8 cellular contexts compared by ENCODE assay signal in the genomic region with DNA sequence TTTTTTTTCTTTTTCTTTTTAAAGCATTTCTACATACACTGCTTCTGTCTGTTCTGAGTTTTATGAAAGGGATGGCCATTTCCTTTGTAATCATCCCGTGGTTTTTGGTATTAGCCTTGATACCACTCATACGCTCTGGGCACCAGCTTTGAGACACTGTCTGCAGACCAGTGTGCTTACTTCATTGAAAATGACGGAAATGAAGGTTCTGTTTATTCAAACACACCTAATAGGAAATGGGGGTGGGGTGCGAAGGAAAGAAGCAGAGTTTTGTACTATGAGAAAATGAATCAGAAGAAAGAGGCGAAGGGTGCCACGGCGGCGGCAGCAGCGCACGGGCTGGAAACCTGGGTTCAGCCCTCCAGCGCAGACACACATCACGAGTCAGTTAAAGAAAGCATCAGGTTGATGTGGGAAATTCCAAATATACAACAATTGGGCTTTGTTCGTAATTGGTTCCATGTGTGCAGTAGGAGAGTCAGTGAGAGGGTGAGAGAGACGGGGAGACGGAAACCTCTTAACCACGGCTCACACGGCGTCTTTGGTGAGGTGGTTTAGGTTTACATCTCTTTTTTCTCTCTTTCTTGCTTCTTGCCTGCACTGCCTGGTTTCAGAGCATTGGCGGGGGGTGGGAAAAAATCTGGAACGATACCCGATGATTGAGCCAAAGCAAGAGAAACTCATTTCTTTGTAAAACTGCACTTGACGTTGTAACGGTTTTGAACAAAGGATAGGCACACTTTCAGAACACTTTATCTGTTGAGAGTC.
DNase-seq lines count a peak whose midpoint lies in the region; ATAC-seq and TF ChIP-seq lines count a peak whose summit lies in the region.

No MANE protein-coding gene starts in this region.

- DNase-seq in NCI-H2171 treated with DMSO at 0.1 percent for 48 hours (lab: John Stamatoyannopoulos, UW): peak; percentile 47
- no peak for DNase-seq in NCI-H2171 (lab: John Stamatoyannopoulos, UW)
- DNase-seq in T-helper 1 cell: peak; percentile 31 to 84 (median 50)
- DNase-seq in ascending aorta (ENCODE audit: low spot score in 2 of 2): no peak
- peak; percentile 26 for DNase-seq in stimulated activated CD8-positive, alpha-beta memory T cell treated with anti-CD3 and anti-CD28 coated beads, Interleukin-7, amount 100 ng/mL, for 24 hours (ENCODE audit: low read depth)
- no peak for DNase-seq in NCI-H146 treated with DMSO at 0.1 percent for 48 hours (lab: John Stamatoyannopoulos, UW; ENCODE audit: unreplicated experiment)

- no peak for TF ChIP-seq CTCF in ascending aorta (IDR thresholded peaks at IDR 0.05)

- no peak overlapping the region for H3K27ac ChIP-seq in ascending aorta
- H3K27ac ChIP-seq in mesodermal cell (ENCODE audit: low read depth, low read length, severe bottlenecking): peak overlapping the region; percentile 93

- H3K9me3 ChIP-seq in ascending aorta (no peaks in the 10 kb centered on the region), mesodermal cell (ENCODE audit: control insufficient read depth, low read length) (no peaks in the 10 kb centered on the region)

- H3K27me3 ChIP-seq in ascending aorta: no peaks in the 10 kb centered on the region

- no peaks in the 10 kb centered on the region for H3K36me3 ChIP-seq in ascending aorta
- H3K36me3 ChIP-seq in mesodermal cell (ENCODE audit: control insufficient read depth, insufficient read depth, low read length): no peaks in the 10 kb centered on the region

- intact Hi-C loops in ascending aorta (cut with DNase I): no loop called here

- WGBS in mesodermal cell (ENCODE audit: insufficient coverage in 2 of 2), 2 experiments: 67 to 70% methylated on average over 15 of the region's 23 CpGs

- no peak for ATAC-seq in GM18517 (IDR thresholded peaks at IDR 0.05; ENCODE audit: unreplicated experiment)

- H3K4me3 ChIP-seq in ascending aorta (peak overlapping the region; percentile 35 to 48), mesodermal cell (ENCODE audit: extremely low read depth, insufficient read depth, low read length, poor library complexity, severe bottlenecking) (no peak overlapping the region)

- H3K4me1 ChIP-seq in ascending aorta: peaks cover 0 to 12% of the 10 kb centered on the region in 2 donors
- peaks cover 26% of the 10 kb centered on the region for H3K4me1 ChIP-seq in mesodermal cell (ENCODE audit: control insufficient read depth, insufficient read depth, low read length, poor library complexity, severe bottlenecking)

Comparison
In these comparisons a context has a peak if more than half of its experiments do, and no peak if none do; other contexts are left out.
1. DNase-seq: peak in NCI-H2171 treated with DMSO at 0.1 percent for 48 hours (single experiment), T-helper 1 cell (5 of 5) and stimulated activated CD8-positive, alpha-beta memory T cell treated with anti-CD3 and anti-CD28 coated beads, Interleukin-7, amount 100 ng/mL, for 24 hours (single experiment); none in NCI-H2171 (single experiment), ascending aorta (0 of 2) and NCI-H146 treated with DMSO at 0.1 percent for 48 hours (single experiment).